Comparison of ENCODE assay signal across 8 cellular contexts in genomic region chr7:15015545-15016314, GRCh38.
DNase-seq lines count a peak whose midpoint lies in the region; ATAC-seq, FAIRE-seq and TF ChIP-seq lines count a peak whose summit lies in the region.

No MANE protein-coding gene starts in this region.

- intact Hi-C loops in breast epithelium (cut with DNase I; ENCODE audit: low total_unique reads), result loop anchor here (2.0 kb wide), 1 partner anchor 41 kb away; no protein-coding TSS in a partner anchor

- no peaks in the 10 kb centered on the region for H3K4me1 ChIP-seq in breast epithelium
- peaks cover 6% of the 10 kb centered on the region for H3K4me1 ChIP-seq in stomach smooth muscle (ENCODE audit: control insufficient read depth, insufficient read depth, low read length)

- H3K27me3 ChIP-seq in breast epithelium (no peaks in the 10 kb centered on the region), stomach smooth muscle (ENCODE audit: control insufficient read depth in 1 of 2, insufficient read depth in 2 of 2, low read length in 2 of 2) (no peaks in the 10 kb centered on the region)

- peak; percentile 64 for DNase-seq in GM03348 (ENCODE audit: low spot score)
- peak; percentile 29 for DNase-seq in HTR-8/SVneo (ENCODE audit: insufficient read length, low spot score)
- peak; percentile 93 for DNase-seq in NCI-H748 treated with DMSO at 0.1 percent for 48 hours (lab: John Stamatoyannopoulos, UW)
- DNase-seq in breast epithelium (ENCODE audit: low spot score in 2 of 2), result no peak
- DNase-seq in iPS-NIHi7 (ENCODE audit: extremely low spot score), result peak; percentile 79
- no peak for DNase-seq in activated T-cell treated with anti-CD3 and anti-CD28 coated beads, Interleukin-2, amount 50 U/mL, for 24 hours

- no peak for FAIRE-seq in HTR-8/SVneo (lab: Jason Lieb, UNC)

- no peaks in the 10 kb centered on the region for H3K36me3 Mint-ChIP-seq in activated T-cell treated with anti-CD3 and anti-CD28 coated beads, Interleukin-2, amount 50 U/mL, for 24 hours (ENCODE audit: low read depth)

- no peaks in the 10 kb centered on the region for H3K9me3 Mint-ChIP-seq in activated T-cell treated with anti-CD3 and anti-CD28 coated beads, Interleukin-2, amount 50 U/mL, for 24 hours

- H3K27ac Mint-ChIP-seq in activated T-cell treated with anti-CD3 and anti-CD28 coated beads, Interleukin-2, amount 50 U/mL, for 24 hours, result no peak overlapping the region

- H3K27ac ChIP-seq in breast epithelium (no peak overlapping the region), stomach smooth muscle (ENCODE audit: low read length) (no peak overlapping the region)

- H3K9ac ChIP-seq in stomach smooth muscle (ENCODE audit: low read length in 2 of 2), result no peak overlapping the region

- H3K36me3 ChIP-seq in breast epithelium (no peaks in the 10 kb centered on the region), stomach smooth muscle (ENCODE audit: control insufficient read depth in 2 of 2, insufficient read depth in 2 of 2, low read length in 2 of 2) (no peaks in the 10 kb centered on the region)

- no peaks in the 10 kb centered on the region for H3K4me1 Mint-ChIP-seq in activated T-cell treated with anti-CD3 and anti-CD28 coated beads, Interleukin-2, amount 50 U/mL, for 24 hours (ENCODE audit: low read depth)

- H3K4me3 Mint-ChIP-seq in activated T-cell treated with anti-CD3 and anti-CD28 coated beads, Interleukin-2, amount 50 U/mL, for 24 hours, result no peak overlapping the region

- H3K4me3 ChIP-seq in breast epithelium, result peak overlapping the region in 2 of 3 donors; percentile 20 to 40
- H3K4me3 ChIP-seq in stomach smooth muscle (ENCODE audit: low read length in 2 of 2), result peak overlapping the region; percentile 9 to 44

- H3K9me3 ChIP-seq in breast epithelium, result no peaks in the 10 kb centered on the region
- no peaks in the 10 kb centered on the region for H3K9me3 ChIP-seq in stomach smooth muscle (ENCODE audit: control insufficient read depth in 2 of 2, low read length in 2 of 2)

- H3K27me3 Mint-ChIP-seq in activated T-cell treated with anti-CD3 and anti-CD28 coated beads, Interleukin-2, amount 50 U/mL, for 24 hours, result no peaks in the 10 kb centered on the region

- peak; percentile 44 to 60 (median 55) for TF ChIP-seq CTCF in breast epithelium (IDR thresholded peaks at IDR 0.05)

- TF ChIP-seq POLR2A in breast epithelium (IDR thresholded peaks at IDR 0.05), result no peak

- peak; percentile 97 for ATAC-seq in GM21723 (IDR thresholded peaks at IDR 0.05; ENCODE audit: unreplicated experiment)

Comparison
In these comparisons a context has a peak if more than half of its experiments do, and no peak if none do; other contexts are left out.
1. DNase-seq: peak in GM03348 (single experiment), HTR-8/SVneo (single experiment), NCI-H748 treated with DMSO at 0.1 percent for 48 hours (single experiment) and iPS-NIHi7 (single experiment); none in breast epithelium (0 of 2) and activated T-cell treated with anti-CD3 and anti-CD28 coated beads, Interleukin-2, amount 50 U/mL, for 24 hours (single experiment).